In genomic region chr12:48787791-48788521, GRCh38 we compare ENCODE assay signal across 1 cellular context.
A peak's percentile ranks its signal among the peaks of the same experiment; 100 is the strongest.
TF ChIP-seq lines count a peak whose summit lies in the region.

No MANE protein-coding gene starts in this region.

TF ChIP-seq in HepG2, 621 proteins besides CTCF, POLR2A, EP300 and RAD21 (continued from another document):
- TF ChIP-seq HNRNPL (IDR thresholded peaks at IDR 0.05; ENCODE audit: low read depth, low read length) (0 out of 2 replicates have a peak, but pooled peaks have one; percentile 28), BCLAF1 (IDR thresholded peaks at IDR 0.05) (no peak), ZNF550 (CRISPR knock-in tag; IDR thresholded peaks at IDR 0.05; ENCODE audit: borderline replicate concordance) (no peak), ZSCAN12 (CRISPR knock-in tag; IDR thresholded peaks at IDR 0.05) (no peak), CREB3 (CRISPR knock-in tag; IDR thresholded peaks at IDR 0.05) (no peak), STAG1 (CRISPR knock-in tag; IDR thresholded peaks at IDR 0.05) (no peak), ZNF768 (CRISPR knock-in tag; IDR thresholded peaks at IDR 0.05) (0 out of 2 replicates have a peak, but pooled peaks have one; percentile 12), ZFY (CRISPR knock-in tag; IDR thresholded peaks at IDR 0.05) (peak; percentile 23; the same call in 1 of the 2 replicates), ARID4A (CRISPR knock-in tag; IDR thresholded peaks at IDR 0.05; ENCODE audit: borderline replicate concordance) (0 out of 2 replicates have a peak, but pooled peaks have one; percentile 1), FOXO4 (CRISPR knock-in tag; conservative IDR thresholded peaks at IDR 0.05) (0 out of 2 replicates have a peak, but pooled peaks have one; percentile 61), ZNF460 (CRISPR knock-in tag; IDR thresholded peaks at IDR 0.05; ENCODE audit: borderline replicate concordance) (no peak), LCORL (IDR thresholded peaks at IDR 0.05) (no peak), LCORL (CRISPR knock-in tag; IDR thresholded peaks at IDR 0.05) (no peak), TARDBP (CRISPR knock-in tag; IDR thresholded peaks at IDR 0.05) (0 out of 2 replicates have a peak, but pooled peaks have one; percentile 12), NRL (CRISPR knock-in tag; IDR thresholded peaks at IDR 0.05; ENCODE audit: borderline replicate concordance) (no peak), SMARCC2 (IDR thresholded peaks at IDR 0.05) (no peak), GLI4 (CRISPR knock-in tag; IDR thresholded peaks at IDR 0.05; ENCODE audit: borderline replicate concordance) (no peak), ZMAT3 (CRISPR knock-in tag; conservative IDR thresholded peaks at IDR 0.05) (no peak), DMAP1 (CRISPR knock-in tag; IDR thresholded peaks at IDR 0.05) (0 out of 2 replicates have a peak, but pooled peaks have one; percentile 26), ZNF691 (CRISPR knock-in tag; IDR thresholded peaks at IDR 0.05; ENCODE audit: borderline replicate concordance, low read depth) (no peak), ZNF263 (CRISPR knock-in tag; IDR thresholded peaks at IDR 0.05) (0 out of 2 replicates have a peak, but pooled peaks have one; percentile 0), ZNF543 (CRISPR knock-in tag; IDR thresholded peaks at IDR 0.05) (no peak)
TF ChIP-seq in HepG2: peak in this region for 9.
